ENCODE assay signal across 8 cellular contexts in genomic region chr19:42250666-42251531, GRCh38. TPM values are rescaled to one million over a fixed set of nuclear protein-coding genes. Genes with fewer than 3 reads are reported as not detected.
DNase-seq lines count a peak whose midpoint lies in the region; ATAC-seq and TF ChIP-seq lines count a peak whose summit lies in the region.
"Had no signal": no experiment of that assay in that cellular context is flagged by ENCODE, and none has a peak within 500 bp of the region (broad histone marks: within the 10 kb centered on the region; RNA-seq: fewer than 3 reads in every experiment).

No MANE protein-coding gene starts in this region.

- no peaks in the 10 kb centered on the region for H3K27me3 ChIP-seq in HUES6 (ENCODE audit: control insufficient read depth, insufficient read depth, low read length)
- no peaks in the 10 kb centered on the region for H3K27me3 ChIP-seq in layer of hippocampus (ENCODE audit: control insufficient read depth, insufficient read depth, low read length)
- H3K27me3 ChIP-seq in suprapubic skin, result no peaks in the 10 kb centered on the region

- no peak for TF ChIP-seq CTCF in astrocyte of the cerebellum (IDR thresholded peaks at IDR 0.05; ENCODE audit: low read depth, low read length, missing control alignments)
- no peak for TF ChIP-seq CTCF in suprapubic skin (IDR thresholded peaks at IDR 0.05)

- WGBS in suprapubic skin, result 17% methylated on average over 18 of the region's 19 CpGs

- H3K36me3 ChIP-seq in HUES6 (ENCODE audit: control insufficient read depth, insufficient read depth, low read length) (peaks cover 25% of the 10 kb centered on the region), suprapubic skin (peaks cover 16% of the 10 kb centered on the region)

- H3K27ac ChIP-seq in HUES6 (ENCODE audit: low read depth, low read length) (no peak overlapping the region), layer of hippocampus (ENCODE audit: low read depth, low read length) (peak overlapping the region; percentile 96), suprapubic skin (peak overlapping the region; percentile 97)
- H3K27ac ChIP-seq: VCaP had no signal

- no peak for TF ChIP-seq POLR2A in suprapubic skin (IDR thresholded peaks at IDR 0.05)

- no peak for DNase-seq in astrocyte of the cerebellum (ENCODE audit: low read depth)
- DNase-seq in suprapubic skin (ENCODE audit: low spot score in 2 of 2), result peak in 1 of 2 donors; percentile 64
- no peak for DNase-seq in NOMO-1 treated with DMSO at 0.1 percent for 48 hours (lab: John Stamatoyannopoulos, UW; ENCODE audit: unreplicated experiment)
- no peak for DNase-seq in KG1 (lab: John Stamatoyannopoulos, UW)

- H3K9me3 ChIP-seq in HUES6 (ENCODE audit: control insufficient read depth, insufficient read depth, low read depth, low read length) (no peaks in the 10 kb centered on the region), suprapubic skin (no peaks in the 10 kb centered on the region)

- H3K4me1 ChIP-seq in HUES6 (ENCODE audit: control insufficient read depth, insufficient read depth, low read length) (peaks cover 37% of the 10 kb centered on the region), suprapubic skin (peaks cover 84% of the 10 kb centered on the region)

- ATAC-seq in HG03521 (IDR thresholded peaks at IDR 0.05; ENCODE audit: unreplicated experiment), result no peak

- in situ Hi-C loops in astrocyte of the cerebellum (cut with HindIII; ENCODE audit: low sequenced_read_pairs), result no loop called here

- no peak overlapping the region for H3K4me3 ChIP-seq in HUES6 (ENCODE audit: low read depth, low read length)
- H3K4me3 ChIP-seq in astrocyte of the cerebellum (ENCODE audit: low read depth, low read length), result peak overlapping the region; percentile 98
- H3K4me3 ChIP-seq in suprapubic skin, result peak overlapping the region; percentile 85

- H3K9ac ChIP-seq in HUES6 (ENCODE audit: low read length), result peak overlapping the region; percentile 16

- TF ChIP-seq EP300 in suprapubic skin (IDR thresholded peaks at IDR 0.05), result no peak

RNA-seq across cellular contexts. Expression of gene ERF, which starts 4.0 kb away (rescaled TPM):
- 10 to 100 TPM; 36.8 to 49.5 (median 45.8) TPM for total RNA-seq in suprapubic skin

RNA-seq across cellular contexts. Expression of gene GSK3A, which starts 8.5 kb away (rescaled TPM):
- total RNA-seq in suprapubic skin, result 10 to 100 TPM; 24.0 to 37.3 (median 28.3) TPM

RNA-seq across cellular contexts. Expression of gene CIC, which starts 18.2 kb away (rescaled TPM):
- 10 to 100 TPM; 57.5 to 91.6 (median 81.9) TPM for total RNA-seq in suprapubic skin

RNA-seq across cellular contexts. Expression of gene ZNF526, which starts 30.8 kb away (rescaled TPM):
- total RNA-seq in suprapubic skin, result 10 to 100 TPM in 2 of 4 donors, 1 to 10 TPM in 2; 4.2 to 12.9 (median 8.9) TPM

RNA-seq across cellular contexts. Expression of gene DEDD2, which starts 33.4 kb away (rescaled TPM):
- 10 to 100 TPM; 51.3 to 78.9 (median 65.6) TPM for total RNA-seq in suprapubic skin
